ENCODE assay signal across 8 cellular contexts in genomic region chr20:44979090-44979621, GRCh38.
DNase-seq lines count a peak whose midpoint lies in the region; ATAC-seq and TF ChIP-seq lines count a peak whose summit lies in the region.

No MANE protein-coding gene starts in this region.

- H3K27ac ChIP-seq in coronary artery: no peak overlapping the region

- H3K4me3 Mint-ChIP-seq in dendritic cell treated with granulocyte-macrophage colony-stimulating factor and Interleukin-4, amounts not matched to agents 40 ng/mL and 50 ng/mL, for 4 days: peak overlapping the region; percentile 44

- DNase-seq in activated T-cell treated with anti-CD3 and anti-CD28 coated beads for 1 hour (ENCODE audit: low read depth) (peak; percentile 37), T-helper 1 cell (peak; percentile 29 to 81 (median 66)), putamen (ENCODE audit: low spot score) (peak; percentile 22), coronary artery (ENCODE audit: low spot score) (no peak), D341Med (ENCODE audit: low spot score) (no peak)
- no peak for DNase-seq in activated T-cell treated with anti-CD3 and anti-CD28 coated beads, Interleukin-2, amount 50 U/mL, for 1 hour

- intact Hi-C loops in dendritic cell treated with granulocyte-macrophage colony-stimulating factor and Interleukin-4, amounts not matched to agents 40 ng/mL and 50 ng/mL, for 4 days (cut with micrococcal nuclease): no loop called here

- peak overlapping the region; percentile 90 for H3K27ac Mint-ChIP-seq in dendritic cell treated with granulocyte-macrophage colony-stimulating factor and Interleukin-4, amounts not matched to agents 40 ng/mL and 50 ng/mL, for 4 days

- H3K36me3 Mint-ChIP-seq in dendritic cell treated with granulocyte-macrophage colony-stimulating factor and Interleukin-4, amounts not matched to agents 40 ng/mL and 50 ng/mL, for 4 days (ENCODE audit: low read depth): peaks cover 90% of the 10 kb centered on the region

- no peaks in the 10 kb centered on the region for H3K9me3 Mint-ChIP-seq in dendritic cell treated with granulocyte-macrophage colony-stimulating factor and Interleukin-4, amounts not matched to agents 40 ng/mL and 50 ng/mL, for 4 days

- H3K4me1 Mint-ChIP-seq in dendritic cell treated with granulocyte-macrophage colony-stimulating factor and Interleukin-4, amounts not matched to agents 40 ng/mL and 50 ng/mL, for 4 days (ENCODE audit: low read depth): peaks cover 45% of the 10 kb centered on the region

- H3K4me3 ChIP-seq in coronary artery: no peak overlapping the region

- no peaks in the 10 kb centered on the region for H3K27me3 Mint-ChIP-seq in dendritic cell treated with granulocyte-macrophage colony-stimulating factor and Interleukin-4, amounts not matched to agents 40 ng/mL and 50 ng/mL, for 4 days

- TF ChIP-seq CTCF in coronary artery (IDR thresholded peaks at IDR 0.05): no peak

- ATAC-seq in HG03139 (IDR thresholded peaks at IDR 0.05; ENCODE audit: unreplicated experiment): peak; percentile 83

Comparison
In these comparisons a context has a peak if more than half of its experiments do, and no peak if none do; other contexts are left out.
1. DNase-seq: peak in activated T-cell treated with anti-CD3 and anti-CD28 coated beads for 1 hour (single experiment), T-helper 1 cell (5 of 5) and putamen (single experiment); none in activated T-cell treated with anti-CD3 and anti-CD28 coated beads, Interleukin-2, amount 50 U/mL, for 1 hour (single experiment), coronary artery (single experiment) and D341Med (single experiment).